In the genomic region with DNA sequence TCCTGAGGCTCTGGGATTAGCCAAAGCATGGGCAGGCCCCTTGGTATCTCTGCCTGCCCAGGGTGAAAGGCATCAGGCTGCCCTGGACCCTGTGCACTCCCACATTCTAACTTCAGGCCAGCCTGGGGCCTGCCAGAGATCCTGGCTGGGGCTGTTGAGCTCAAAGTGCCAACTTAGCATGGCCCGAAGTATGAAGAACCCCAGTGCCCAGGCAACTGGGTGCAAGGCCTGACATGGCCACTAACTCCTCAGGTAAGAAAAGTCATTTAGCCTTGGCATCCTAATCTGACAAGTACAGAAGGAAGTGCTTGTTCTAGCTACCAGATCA, we compare ENCODE assay signal across 1 cellular context.
TF ChIP-seq lines count a peak whose summit lies in the region.

No MANE protein-coding gene starts in this region.

TF ChIP-seq in SK-N-SH treated with all-trans-retinoic acid at 6 μM for 48 hours, 23 proteins besides CTCF, POLR2A, EP300 and RAD21 (continued from another document):
- TF ChIP-seq, protein P1, sequence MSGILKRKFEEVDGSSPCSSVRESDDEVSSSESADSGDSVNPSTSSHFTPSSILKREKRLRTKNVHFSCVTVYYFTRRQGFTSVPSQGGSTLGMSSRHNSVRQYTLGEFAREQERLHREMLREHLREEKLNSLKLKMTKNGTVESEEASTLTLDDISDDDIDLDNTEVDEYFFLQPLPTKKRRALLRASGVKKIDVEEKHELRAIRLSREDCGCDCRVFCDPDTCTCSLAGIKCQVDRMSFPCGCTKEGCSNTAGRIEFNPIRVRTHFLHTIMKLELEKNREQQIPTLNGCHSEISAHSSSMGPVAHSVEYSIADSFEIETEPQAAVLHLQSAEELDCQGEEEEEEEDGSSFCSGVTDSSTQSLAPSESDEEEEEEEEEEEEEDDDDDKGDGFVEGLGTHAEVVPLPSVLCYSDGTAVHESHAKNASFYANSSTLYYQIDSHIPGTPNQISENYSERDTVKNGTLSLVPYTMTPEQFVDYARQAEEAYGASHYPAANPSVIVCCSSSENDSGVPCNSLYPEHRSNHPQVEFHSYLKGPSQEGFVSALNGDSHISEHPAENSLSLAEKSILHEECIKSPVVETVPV (CRISPR knock-in tag; IDR thresholded peaks at IDR 0.05), result no peak
